Comparison of ENCODE assay signal across 9 cellular contexts in genomic region chr9:81656004-81656403, GRCh38. TPM values are rescaled to one million over a fixed set of nuclear protein-coding genes. Genes with fewer than 3 reads are reported as not detected.
DNase-seq lines count a peak whose midpoint lies in the region; ATAC-seq and TF ChIP-seq lines count a peak whose summit lies in the region.
"Had no signal": no experiment of that assay in that cellular context is flagged by ENCODE, and none has a peak within 500 bp of the region (broad histone marks: within the 10 kb centered on the region; RNA-seq: fewer than 3 reads in every experiment).

No MANE protein-coding gene starts in this region.

- DNase-seq in left lung (no peak), DMS79 treated with DMSO at 0.1 percent for 48 hours (lab: John Stamatoyannopoulos, UW) (no peak), NCI-H128 (lab: John Stamatoyannopoulos, UW; ENCODE audit: unreplicated experiment) (no peak), GOT3 (lab: John Stamatoyannopoulos, UW) (no peak)
- no peak for DNase-seq in activated CD4-positive, alpha-beta memory T cell treated with anti-CD3 and anti-CD28 coated beads, Interleukin-2, amount 10 ng/mL, durations not matched to agents 7 days and 5 days
- DNase-seq: stimulated activated CD4-positive, alpha-beta T cell treated with anti-CD3 and anti-CD28 coated beads, Interleukin-1b, Interleukin-23, amount 100 ng/mL, for 48 hours had no signal

- H3K9me3 Mint-ChIP-seq in activated CD4-positive, alpha-beta memory T cell treated with anti-CD3 and anti-CD28 coated beads, Interleukin-2, amount 10 ng/mL, durations not matched to agents 7 days and 5 days, result peaks cover 2% of the 10 kb centered on the region

- no peak overlapping the region for H3K4me3 Mint-ChIP-seq in activated CD4-positive, alpha-beta memory T cell treated with anti-CD3 and anti-CD28 coated beads, Interleukin-2, amount 10 ng/mL, durations not matched to agents 7 days and 5 days

- H3K27ac ChIP-seq in left lung, result peak overlapping the region in 1 of 2 donors; percentile 70

- no peak for TF ChIP-seq CTCF in left lung (IDR thresholded peaks at IDR 0.05)

- peaks cover 0 to 5% of the 10 kb centered on the region in 2 donors for H3K36me3 ChIP-seq in left lung

- H3K27me3 Mint-ChIP-seq in activated CD4-positive, alpha-beta memory T cell treated with anti-CD3 and anti-CD28 coated beads, Interleukin-2, amount 10 ng/mL, durations not matched to agents 7 days and 5 days, result no peaks in the 10 kb centered on the region

- intact Hi-C loops in left lung (cut with DNase I), result no loop called here

- no peaks in the 10 kb centered on the region for H3K9me3 ChIP-seq in left lung

- no peaks in the 10 kb centered on the region for H3K4me1 Mint-ChIP-seq in activated CD4-positive, alpha-beta memory T cell treated with anti-CD3 and anti-CD28 coated beads, Interleukin-2, amount 10 ng/mL, durations not matched to agents 7 days and 5 days

- POLR2A ChIA-PET in activated CD4-positive, alpha-beta memory T cell treated with anti-CD3 and anti-CD28 coated beads, Interleukin-2, amount 10 ng/mL, durations not matched to agents 7 days and 5 days (lab: Charles Lee), result no interaction called here

- H3K4me3 ChIP-seq in left lung, result no peak overlapping the region

- peaks cover 0 to 25% of the 10 kb centered on the region in 2 donors for H3K4me1 ChIP-seq in left lung

- CTCF ChIA-PET in activated CD4-positive, alpha-beta memory T cell treated with anti-CD3 and anti-CD28 coated beads, Interleukin-2, amount 10 ng/mL, durations not matched to agents 7 days and 5 days (lab: Charles Lee), result no interaction called here

- H3K36me3 Mint-ChIP-seq in activated CD4-positive, alpha-beta memory T cell treated with anti-CD3 and anti-CD28 coated beads, Interleukin-2, amount 10 ng/mL, durations not matched to agents 7 days and 5 days (ENCODE audit: low read depth), result no peaks in the 10 kb centered on the region

- no peak for TF ChIP-seq POLR2A in GM18505 (IDR thresholded peaks at IDR 0.05; ENCODE audit: borderline replicate concordance, extremely low read depth, insufficient read depth, insufficient read length)

- no peak overlapping the region for H3K27ac Mint-ChIP-seq in activated CD4-positive, alpha-beta memory T cell treated with anti-CD3 and anti-CD28 coated beads, Interleukin-2, amount 10 ng/mL, durations not matched to agents 7 days and 5 days

- no peaks in the 10 kb centered on the region for H3K27me3 ChIP-seq in left lung

- ATAC-seq in GM18505 (IDR thresholded peaks at IDR 0.05; ENCODE audit: unreplicated experiment) (peak; percentile 67), GM21528 (IDR thresholded peaks at IDR 0.05; ENCODE audit: low FRiP score, unreplicated experiment) (peak; percentile 83), HG03565 (IDR thresholded peaks at IDR 0.05; ENCODE audit: unreplicated experiment) (peak; percentile 91), left lung (peak; percentile 39)

RNA-seq across cellular contexts. Expression of gene TLE1, which starts 33.3 kb away (rescaled TPM):
- total RNA-seq in left lung, result 10 to 100 TPM; 15.1 to 29.2 TPM
- total RNA-seq in activated CD4-positive, alpha-beta memory T cell treated with anti-CD3 and anti-CD28 coated beads, Interleukin-2, amount 10 ng/mL, durations not matched to agents 7 days and 5 days, result under 1 TPM; 0.48 to 0.53 TPM

Comparison
In these comparisons a context has a peak if more than half of its experiments do, and no peak if none do; other contexts are left out.
1. ATAC-seq: peak in every context shown above with its lines; median percentile 91 in HG03565; 83 in GM21528; 67 in GM18505; 39 in left lung.
2. RNA of gene TLE1, which starts 33.3 kb away (total RNA-seq): 15.1 to 29.2 TPM in left lung; 0.48 to 0.53 TPM in activated CD4-positive, alpha-beta memory T cell treated with anti-CD3 and anti-CD28 coated beads, Interleukin-2, amount 10 ng/mL, durations not matched to agents 7 days and 5 days; every median in the first group is over 10 times any median in the second.